Comparison of ENCODE assay signal across 7 cellular contexts in the genomic region with DNA sequence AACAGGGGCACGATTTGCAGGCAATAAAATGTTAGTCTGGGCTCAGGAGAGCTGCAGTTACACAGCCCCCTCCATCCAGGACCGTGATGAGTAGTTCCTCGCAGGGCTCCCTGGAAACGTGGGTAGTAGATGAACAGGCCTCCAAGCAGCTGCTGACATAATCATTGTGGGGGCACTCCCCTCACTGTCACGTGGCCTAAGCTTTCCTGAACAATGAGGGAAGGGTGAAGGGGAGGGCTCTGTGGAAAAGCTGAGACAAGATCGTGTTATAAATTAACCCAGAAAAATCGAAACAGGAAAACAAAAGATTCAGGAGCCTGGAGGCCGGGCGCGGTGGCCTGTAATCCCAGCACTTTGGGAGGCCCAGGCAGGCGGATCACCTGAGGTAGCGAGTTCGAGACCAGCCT. TPM values are rescaled to one million over a fixed set of nuclear protein-coding genes. Genes with fewer than 3 reads are reported as not detected.
DNase-seq lines count a peak whose midpoint lies in the region; ATAC-seq and TF ChIP-seq lines count a peak whose summit lies in the region.

No MANE protein-coding gene starts in this region.

- H3K27ac Mint-ChIP-seq in MCF 10A (ENCODE audit: low read depth, unreplicated experiment) (no peak overlapping the region), immature natural killer cell (peak overlapping the region in 2 of 6 donors; percentile 87 to 95)

- H3K27ac ChIP-seq in Peyer's patch (peak overlapping the region; percentile 91 to 99 (median 99)), gastrocnemius medialis (peak overlapping the region; percentile 98 to 100 (median 100))

- peak; percentile 5 to 7 for ATAC-seq in gastrocnemius medialis
- ATAC-seq in GM21360 (IDR thresholded peaks at IDR 0.05; ENCODE audit: unreplicated experiment), result no peak

- no peaks in the 10 kb centered on the region for H3K9me3 Mint-ChIP-seq in MCF 10A (ENCODE audit: unreplicated experiment)
- H3K9me3 Mint-ChIP-seq in immature natural killer cell, result peaks cover 0 to 4% (median 0%) of the 10 kb centered on the region in 6 donors

- H3K27me3 ChIP-seq in Peyer's patch (no peaks in the 10 kb centered on the region), gastrocnemius medialis (no peaks in the 10 kb centered on the region)

- H3K27me3 Mint-ChIP-seq in MCF 10A (ENCODE audit: insufficient read depth, unreplicated experiment) (no peaks in the 10 kb centered on the region), immature natural killer cell (ENCODE audit: low read depth in 3 of 3) (peaks cover 43 to 47% (median 46%) of the 10 kb centered on the region in 3 donors)

- H3K4me1 ChIP-seq in Peyer's patch, result peaks cover 2 to 40% (median 31%) of the 10 kb centered on the region in 4 donors
- peaks cover 41 to 52% of the 10 kb centered on the region in 2 donors for H3K4me1 ChIP-seq in gastrocnemius medialis

- TF ChIP-seq POLR2A in Peyer's patch (IDR thresholded peaks at IDR 0.05), result peak in 1 of 2 donors; percentile 61
- peak in 1 of 2 donors; percentile 47 for TF ChIP-seq POLR2A in gastrocnemius medialis (IDR thresholded peaks at IDR 0.05)

- DNase-seq in H4 (ENCODE audit: low spot score) (peak; percentile 81), Peyer's patch (peak in 2 of 3 donors; percentile 81 to 88), MCF 10A (ENCODE audit: unreplicated experiment) (peak; percentile 96), immature natural killer cell (no peak), gastrocnemius medialis (peak; percentile 78 to 86), NCI-H2107 treated with DMSO at 0.1 percent for 48 hours (lab: John Stamatoyannopoulos, UW; ENCODE audit: unreplicated experiment) (no peak)

- CTCF ChIA-PET in MCF 10A (lab: Yijun Ruan, JAX), result interaction anchor here (0.8 to 8.7 kb wide), 4 partner anchors 11 to 145 kb away, joined by 3 to 59 read pairs (median 4); no protein-coding TSS in a partner anchor

- TF ChIP-seq CTCF in Peyer's patch (IDR thresholded peaks at IDR 0.05) (no peak), MCF 10A (IDR thresholded peaks at IDR 0.05; ENCODE audit: unreplicated experiment) (no peak), gastrocnemius medialis (IDR thresholded peaks at IDR 0.05 in 4 of 5, conservative IDR thresholded peaks at IDR 0.05 in 1 of 5) (no peak)

- H3K9me3 ChIP-seq in Peyer's patch, result no peaks in the 10 kb centered on the region
- no peaks in the 10 kb centered on the region for H3K9me3 ChIP-seq in gastrocnemius medialis

- BruUV-seq in MCF 10A (replicated peaks; lab: Mats Ljungman, UMichigan), result TSS peak; percentile 9

- H3K4me3 Mint-ChIP-seq in MCF 10A (ENCODE audit: unreplicated experiment) (no peak overlapping the region), immature natural killer cell (peak overlapping the region; percentile 10 to 97 (median 90))

- intact Hi-C loops in MCF 10A (cut with micrococcal nuclease), result no loop called here
- intact Hi-C loops in gastrocnemius medialis (cut with DNase I; ENCODE audit: low total_unique reads), result loop anchor here (5.0 to 10.0 kb wide), 4 partner anchors 311 to 911 kb away; a partner anchor contains a TSS

- H3K36me3 ChIP-seq in Peyer's patch (peaks cover 0 to 25% (median 2%) of the 10 kb centered on the region in 3 donors), gastrocnemius medialis (peaks cover 0 to 37% of the 10 kb centered on the region in 2 donors)

- H3K4me1 Mint-ChIP-seq in MCF 10A (ENCODE audit: insufficient read depth, unreplicated experiment), result peaks cover 30% of the 10 kb centered on the region
- H3K4me1 Mint-ChIP-seq in immature natural killer cell, result peaks cover 13 to 44% of the 10 kb centered on the region in 2 donors

- POLR2A ChIA-PET in MCF 10A (lab: Yijun Ruan, JAX), result interaction anchor here (0.6 to 16.5 kb wide), 17 partner anchors 10 to 720 kb away, joined by 3 to 429 read pairs (median 22); a partner anchor contains a TSS

- H3K36me3 Mint-ChIP-seq in MCF 10A (ENCODE audit: insufficient read depth, unreplicated experiment), result peaks cover 10% of the 10 kb centered on the region
- H3K36me3 Mint-ChIP-seq in immature natural killer cell, result peaks cover 0 to 5% (median 2%) of the 10 kb centered on the region in 3 donors

- in situ Hi-C loops in gastrocnemius medialis (cut with MboI; ENCODE audit: low sequenced_read_pairs in 4 of 4), result loop anchor here in 1 of 4 donors (5.0 kb wide), 1 partner anchor 311 kb away; no protein-coding TSS in a partner anchor

- peak overlapping the region; percentile 16 to 89 (median 58) for H3K4me3 ChIP-seq in Peyer's patch
- peak overlapping the region; percentile 69 to 97 (median 84) for H3K4me3 ChIP-seq in gastrocnemius medialis

RNA-seq across cellular contexts. Expression of a gene that starts 1.3 kb away (rescaled TPM):
- 4.4 and 4.6 TPM in 2 replicates for total RNA-seq in H4 (2014; rRNA removed; shearing (Covaris generic))
- total RNA-seq in Peyer's patch, result 100 to 1,000 TPM in 3 of 4 donors, 10 to 100 TPM in 1; 67.6 to 143 (median 119) TPM
- 165 and 190 TPM in 2 replicates for total RNA-seq in MCF 10A (2022)
- 1 to 10 TPM; 3.5 to 8.5 (median 4.5) TPM for polyA plus RNA-seq in immature natural killer cell
- 100 to 1,000 TPM; 105 to 263 (median 164) TPM for total RNA-seq in gastrocnemius medialis

RNA-seq across cellular contexts. Expression of a gene that starts 9.2 kb away (rescaled TPM):
- 0.64 TPM in 2 replicates for total RNA-seq in H4 (2014; rRNA removed; shearing (Covaris generic))
- total RNA-seq in Peyer's patch (10 to 100 TPM; 10.7 to 40.2 (median 32.4) TPM), MCF 10A (2022) (37.7 and 42.8 TPM in 2 replicates), gastrocnemius medialis (10 to 100 TPM; 10.9 to 37.0 (median 25.7) TPM)
- polyA plus RNA-seq in immature natural killer cell, result 10 to 100 TPM; 33.6 to 93.6 (median 39.5) TPM

RNA-seq across cellular contexts. Expression of a gene that starts 22.6 kb away (rescaled TPM):
- total RNA-seq in H4 (2014; rRNA removed; shearing (Covaris generic)), result 1.7 and 13.3 TPM in 2 replicates
- total RNA-seq in Peyer's patch, result 10 to 100 TPM in 3 of 4 donors, 1 to 10 TPM in 1; 6.5 to 27.2 (median 16.4) TPM
- 7.6 and 8.4 TPM in 2 replicates for total RNA-seq in MCF 10A (2022)
- 10 to 100 TPM; 53.3 to 69.3 (median 64.0) TPM for polyA plus RNA-seq in immature natural killer cell
- total RNA-seq in gastrocnemius medialis, result 1 to 10 TPM in 3 of 4 donors, under 1 TPM in 1; 0.75 to 5.7 (median 3.1) TPM

RNA-seq across cellular contexts. Expression of a gene that starts 29.6 kb away (rescaled TPM):
- 0.14 TPM in 1 of 2 replicates, not detected in the other for total RNA-seq in H4 (2014; rRNA removed; shearing (Covaris generic))
- total RNA-seq in Peyer's patch, result not detected
- 5.8 and 5.9 TPM in 2 replicates for total RNA-seq in MCF 10A (2022)
- polyA plus RNA-seq in immature natural killer cell, result not detected
- total RNA-seq in gastrocnemius medialis, result not detected

RNA-seq across cellular contexts. Expression of a gene that starts 35.2 kb away (rescaled TPM):
- not detected in 2 replicates for total RNA-seq in H4 (2014; rRNA removed; shearing (Covaris generic))
- not detected for total RNA-seq in Peyer's patch
- total RNA-seq in MCF 10A (2022), result 13.1 and 14.1 TPM in 2 replicates
- polyA plus RNA-seq in immature natural killer cell, result not detected
- total RNA-seq in gastrocnemius medialis, result not detected

Comparison
In these comparisons a context has a peak if more than half of its experiments do, and no peak if none do; other contexts are left out.
1. DNase-seq: peak in H4 (single experiment), Peyer's patch (2 of 3), MCF 10A (single experiment) and gastrocnemius medialis (2 of 2); none in immature natural killer cell (0 of 3) and NCI-H2107 treated with DMSO at 0.1 percent for 48 hours (single experiment).
2. RNA of a gene that starts 1.3 kb away (total RNA-seq): 165 to 190 TPM in MCF 10A, 105 to 263 TPM in gastrocnemius medialis and 67.6 to 143 TPM in Peyer's patch; 4.4 to 4.6 TPM in H4; every median in the first group is over 10 times any median in the second.